Comparison of ENCODE assay signal across 10 cellular contexts in genomic region chr11:3614742-3615171, GRCh38. TPM values are rescaled to one million over a fixed set of nuclear protein-coding genes. Genes with fewer than 3 reads are reported as not detected.
DNase-seq lines count a peak whose midpoint lies in the region.
"Had no signal": no experiment of that assay in that cellular context is flagged by ENCODE, and none has a peak within 500 bp of the region (broad histone marks: within the 10 kb centered on the region; RNA-seq: fewer than 3 reads in every experiment).

No MANE protein-coding gene starts in this region.

- H3K27me3 Mint-ChIP-seq in activated naive CD4-positive, alpha-beta T cell treated with anti-CD3 and anti-CD28 coated beads, Interleukin-2, amount 50 U/mL, for 24 hours: no peaks in the 10 kb centered on the region

- no peaks in the 10 kb centered on the region for H3K36me3 ChIP-seq in skeletal muscle tissue (ENCODE audit: control insufficient read depth in 3 of 3, insufficient read depth in 3 of 3, low read length in 3 of 3)
- H3K36me3 ChIP-seq: Peyer's patch, thoracic aorta had no signal

- H3K9me3 ChIP-seq in skeletal muscle tissue (ENCODE audit: control insufficient read depth in 3 of 3, low read length in 3 of 3): peaks cover 0 to 3% (median 0%) of the 10 kb centered on the region in 3 donors
- H3K9me3 ChIP-seq: Peyer's patch, thoracic aorta had no signal

- H3K4me3 Mint-ChIP-seq in activated naive CD4-positive, alpha-beta T cell treated with anti-CD3 and anti-CD28 coated beads, Interleukin-2, amount 50 U/mL, for 24 hours: peak overlapping the region; percentile 65

- no peaks in the 10 kb centered on the region for H3K9me3 Mint-ChIP-seq in activated naive CD4-positive, alpha-beta T cell treated with anti-CD3 and anti-CD28 coated beads, Interleukin-2, amount 50 U/mL, for 24 hours

- H3K4me1 Mint-ChIP-seq in activated naive CD4-positive, alpha-beta T cell treated with anti-CD3 and anti-CD28 coated beads, Interleukin-2, amount 50 U/mL, for 24 hours: peaks cover 12% of the 10 kb centered on the region

- peak overlapping the region; percentile 92 for H3K27ac ChIP-seq in skeletal muscle tissue (ENCODE audit: low read depth, low read length)
- H3K27ac ChIP-seq: Peyer's patch, thoracic aorta had no signal

- H3K27me3 ChIP-seq in skeletal muscle tissue (ENCODE audit: control insufficient read depth in 3 of 3, insufficient read depth in 3 of 3, low read length in 3 of 3): no peaks in the 10 kb centered on the region
- H3K27me3 ChIP-seq: Peyer's patch had no signal

- no peaks in the 10 kb centered on the region for H3K36me3 Mint-ChIP-seq in activated naive CD4-positive, alpha-beta T cell treated with anti-CD3 and anti-CD28 coated beads, Interleukin-2, amount 50 U/mL, for 24 hours

- H3K4me1 ChIP-seq in skeletal muscle tissue (ENCODE audit: control insufficient read depth in 3 of 3, insufficient read depth in 3 of 3, low read length in 3 of 3): peaks cover 17 to 30% (median 21%) of the 10 kb centered on the region in 3 donors
- H3K4me1 ChIP-seq: Peyer's patch had no signal

- no peak overlapping the region for H3K27ac Mint-ChIP-seq in activated naive CD4-positive, alpha-beta T cell treated with anti-CD3 and anti-CD28 coated beads, Interleukin-2, amount 50 U/mL, for 24 hours

- peak overlapping the region; percentile 60 to 77 (median 76) for H3K9ac ChIP-seq in skeletal muscle tissue (ENCODE audit: low read depth in 1 of 3, low read length in 3 of 3)

- peak overlapping the region; percentile 26 to 61 (median 60) for H3K4me3 ChIP-seq in skeletal muscle tissue (ENCODE audit: low read length in 3 of 3)
- H3K4me3 ChIP-seq: Peyer's patch had no signal

- peak; percentile 76 for DNase-seq in SIG-M5 treated with dmso at 0.1 percent for 504 hours (lab: John Stamatoyannopoulos, UW; ENCODE audit: unreplicated experiment)
- no peak for DNase-seq in SIG-M5 (lab: John Stamatoyannopoulos, UW)
- peak; percentile 65 for DNase-seq in NOMO-1 treated with dmso at 0.1 percent for 144 hours (lab: John Stamatoyannopoulos, UW; ENCODE audit: unreplicated experiment)
- no peak for DNase-seq in mucosa of gallbladder (ENCODE audit: low spot score)
- no peak for DNase-seq in foreskin melanocyte
- DNase-seq in germinal center (ENCODE audit: low spot score): no peak

RNA-seq across cellular contexts. Expression of gene ART5, which starts 27.0 kb away (rescaled TPM):
- total RNA-seq in skeletal muscle tissue: 0.52 TPM
- 0.17 TPM for total RNA-seq in mucosa of gallbladder
- total RNA-seq: Peyer's patch, thoracic aorta had no signal

RNA-seq across cellular contexts. Expression of gene ART1, which starts 30.2 kb away (rescaled TPM):
- 2.1 TPM for total RNA-seq in skeletal muscle tissue
- not detected for total RNA-seq in mucosa of gallbladder
- total RNA-seq: Peyer's patch, thoracic aorta had no signal

RNA-seq across cellular contexts. Expression of gene CHRNA10, which starts 56.4 kb away (rescaled TPM):
- total RNA-seq in skeletal muscle tissue: 0.52 TPM
- 1.8 TPM for total RNA-seq in mucosa of gallbladder

Comparison
In these comparisons a context has a peak if more than half of its experiments do, and no peak if none do; other contexts are left out.
1. DNase-seq: peak in SIG-M5 treated with dmso at 0.1 percent for 504 hours (single experiment) and NOMO-1 treated with dmso at 0.1 percent for 144 hours (single experiment); none in SIG-M5 (single experiment), mucosa of gallbladder (single experiment), foreskin melanocyte (single experiment) and germinal center (single experiment).